ENCODE assay signal across 9 cellular contexts in genomic region chr11:123174196-123175183, GRCh38. TPM values are rescaled to one million over a fixed set of nuclear protein-coding genes. Genes with fewer than 3 reads are reported as not detected.
A peak's percentile ranks its signal among the peaks of the same experiment; 100 is the strongest.
DNase-seq lines count a peak whose midpoint lies in the region; ATAC-seq and TF ChIP-seq lines count a peak whose summit lies in the region.
"Had no signal": no experiment of that assay in that cellular context is flagged by ENCODE, and none has a peak within 500 bp of the region (broad histone marks: within the 10 kb centered on the region; RNA-seq: fewer than 3 reads in every experiment).

No MANE protein-coding gene starts in this region.

- no peak overlapping the region for H3K4me3 Mint-ChIP-seq in stimulated activated naive B cell treated with anti-CD40 and anti-IgM and Interleukin-4, amounts not matched to agents 10 μg/mL and 1 μg/mL and 100 μg/mL, for 72 hours
- H3K4me3 Mint-ChIP-seq: activated naive CD8-positive, alpha-beta T cell had no signal

- H3K4me1 ChIP-seq in SK-N-SH (ENCODE audit: control insufficient read depth in 1 of 2, insufficient read depth in 2 of 2, low read depth in 1 of 2, low read length in 1 of 2) = peaks cover 3 to 55% of the 10 kb centered on the region in 2 experiments; a peak in 3 of 4 replicates
- peaks cover 8 to 84% (median 30%) of the 10 kb centered on the region in 3 donors for H3K4me1 ChIP-seq in gastroesophageal sphincter
- H3K4me1 ChIP-seq in rectal smooth muscle tissue (ENCODE audit: control insufficient read depth, insufficient read depth, low read length) = peaks cover 13% of the 10 kb centered on the region

- POLR2A ChIA-PET in SK-N-SH (lab: Yijun Ruan, JAX) = interaction anchor here (1.5 kb wide), 1 partner anchor 37 kb away, joined by 4 read pairs; no protein-coding TSS in a partner anchor

- no peaks in the 10 kb centered on the region for H3K9me2 ChIP-seq in SK-N-SH

- peaks cover 6 to 22% of the 10 kb centered on the region in 2 experiments for H3K36me3 ChIP-seq in SK-N-SH (replicated peaks in 1 of 2; ENCODE audit: control insufficient read depth in 1 of 2, insufficient read depth in 2 of 2, low read length in 1 of 2)
- no peaks in the 10 kb centered on the region for H3K36me3 ChIP-seq in gastroesophageal sphincter
- H3K36me3 ChIP-seq in rectal smooth muscle tissue (ENCODE audit: control insufficient read depth, insufficient read depth, low read length) = no peaks in the 10 kb centered on the region

- H3K4me1 Mint-ChIP-seq in stimulated activated naive B cell treated with anti-CD40 and anti-IgM and Interleukin-4, amounts not matched to agents 10 μg/mL and 1 μg/mL and 100 μg/mL, for 72 hours = no peaks in the 10 kb centered on the region

- DNase-seq in ELR (ENCODE audit: low read depth) = peak; percentile 94
- DNase-seq in SK-N-SH = no peak
- no peak for DNase-seq in NCI-H146 treated with DMSO at 0.1 percent for 48 hours (lab: John Stamatoyannopoulos, UW; ENCODE audit: unreplicated experiment)
- DNase-seq in stimulated activated naive B cell treated with anti-CD40 and anti-IgM and Interleukin-4, amounts not matched to agents 10 μg/mL and 1 μg/mL and 100 μg/mL, for 72 hours = no peak
- no peak for DNase-seq in activated CD8-positive, alpha-beta memory T cell treated with anti-CD3 and anti-CD28 coated beads, Interleukin-2, amount 50 U/mL, for 4 hours

- no peak for TF ChIP-seq POLR2A in gastroesophageal sphincter (IDR thresholded peaks at IDR 0.05)

- H3K9me3 ChIP-seq in SK-N-SH (no peaks in the 10 kb centered on the region), gastroesophageal sphincter (no peaks in the 10 kb centered on the region)

- no peaks in the 10 kb centered on the region for H3K9me3 Mint-ChIP-seq in stimulated activated naive B cell treated with anti-CD40 and anti-IgM and Interleukin-4, amounts not matched to agents 10 μg/mL and 1 μg/mL and 100 μg/mL, for 72 hours

- H3K4me2 ChIP-seq in SK-N-SH = peak overlapping the region; percentile 65

- no peak overlapping the region for H3K27ac Mint-ChIP-seq in stimulated activated naive B cell treated with anti-CD40 and anti-IgM and Interleukin-4, amounts not matched to agents 10 μg/mL and 1 μg/mL and 100 μg/mL, for 72 hours
- H3K27ac Mint-ChIP-seq: activated naive CD8-positive, alpha-beta T cell had no signal

- WGBS in SK-N-SH (ENCODE audit: low lambda C conversion rate) = 30% methylated on average over 7 of the region's 7 CpGs
- WGBS in gastroesophageal sphincter (ENCODE audit: low coverage in 1 of 2), 2 donors = 33 to 35% methylated on average over 5 to 7 of the region's 7 CpGs

- TF ChIP-seq RAD21 in SK-N-SH (IDR thresholded peaks at IDR 0.05; ENCODE audit: low read length) = no peak

- no peak overlapping the region for H3K4me3 ChIP-seq in SK-N-SH (ENCODE audit: low read depth in 2 of 2, low read length in 1 of 2)
- no peak overlapping the region for H3K4me3 ChIP-seq in gastroesophageal sphincter
- no peak overlapping the region for H3K4me3 ChIP-seq in rectal smooth muscle tissue (ENCODE audit: low read length)

- H3F3A ChIP-seq in SK-N-SH (replicated peaks; ENCODE audit: insufficient read depth) = peaks cover 38% of the 10 kb centered on the region

- no peaks in the 10 kb centered on the region for H4K20me1 ChIP-seq in SK-N-SH (ENCODE audit: insufficient read depth)

- H3K9ac ChIP-seq in SK-N-SH (peak overlapping the region; percentile 44; the same call in 1 of the 2 replicates), rectal smooth muscle tissue (ENCODE audit: low read length) (no peak overlapping the region)

- TF ChIP-seq EP300 in SK-N-SH (IDR thresholded peaks at IDR 0.05; ENCODE audit: borderline replicate concordance in 1 of 2, low read depth in 1 of 2, low read length in 1 of 2) (peak; percentile 32 to 94; a peak in 3 of 4 replicates), gastroesophageal sphincter (IDR thresholded peaks at IDR 0.05) (no peak)

- H3K36me3 Mint-ChIP-seq in stimulated activated naive B cell treated with anti-CD40 and anti-IgM and Interleukin-4, amounts not matched to agents 10 μg/mL and 1 μg/mL and 100 μg/mL, for 72 hours = no peaks in the 10 kb centered on the region
- H3K36me3 Mint-ChIP-seq: activated naive CD8-positive, alpha-beta T cell had no signal

- CTCF ChIA-PET in SK-N-SH (lab: Yijun Ruan, JAX) = interaction anchor here (0.8 to 2.5 kb wide), 5 partner anchors 11 to 304 kb away, joined by 3 to 10 read pairs (median 3); no protein-coding TSS in a partner anchor

- TF ChIP-seq CTCF in SK-N-SH (IDR thresholded peaks at IDR 0.05) (no peak), gastroesophageal sphincter (IDR thresholded peaks at IDR 0.05) (no peak)

- no peak overlapping the region for H2AFZ ChIP-seq in SK-N-SH (ENCODE audit: low read depth)

- H3K27me3 Mint-ChIP-seq in stimulated activated naive B cell treated with anti-CD40 and anti-IgM and Interleukin-4, amounts not matched to agents 10 μg/mL and 1 μg/mL and 100 μg/mL, for 72 hours = peaks cover 0 to 8% of the 10 kb centered on the region in 2 donors

- peaks cover 69% of the 10 kb centered on the region for H3K79me2 ChIP-seq in SK-N-SH (ENCODE audit: insufficient read depth)

- H3K27ac ChIP-seq in SK-N-SH (ENCODE audit: low read depth in 2 of 2, low read length in 1 of 2) = peak overlapping the region; percentile 68 to 88; a peak in 3 of 4 replicates
- H3K27ac ChIP-seq in gastroesophageal sphincter = peak overlapping the region; percentile 79 to 87 (median 85)
- peak overlapping the region; percentile 63 for H3K27ac ChIP-seq in rectal smooth muscle tissue (ENCODE audit: low read depth, low read length)

- ATAC-seq in gastroesophageal sphincter = peak; percentile 90
- ATAC-seq in stimulated activated naive B cell treated with anti-CD40 and anti-IgM and Interleukin-4, amounts not matched to agents 10 μg/mL and 1 μg/mL and 100 μg/mL, for 72 hours (replicated peaks) = no peak
- ATAC-seq in HG02973 (IDR thresholded peaks at IDR 0.05; ENCODE audit: unreplicated experiment) = no peak

- H3K27me3 ChIP-seq in SK-N-SH (ENCODE audit: insufficient read depth) = no peaks in the 10 kb centered on the region
- H3K27me3 ChIP-seq in gastroesophageal sphincter = no peaks in the 10 kb centered on the region
- no peaks in the 10 kb centered on the region for H3K27me3 ChIP-seq in rectal smooth muscle tissue (ENCODE audit: control insufficient read depth, insufficient read depth, low read length)

TF ChIP-seq in SK-N-SH, 30 proteins besides CTCF, POLR2A, EP300 and RAD21 (continues in another document):
- TF ChIP-seq CHD2 (IDR thresholded peaks at IDR 0.05; ENCODE audit: low read length, partially characterized antibody) (no peak), PBX3 (IDR thresholded peaks at IDR 0.05) (peak; percentile 82), TEAD4 (IDR thresholded peaks at IDR 0.05; ENCODE audit: borderline replicate concordance, insufficient read depth) (peak; percentile 97), SMC3 (IDR thresholded peaks at IDR 0.05; ENCODE audit: low read depth, low read length) (no peak), IRF3 (IDR thresholded peaks at IDR 0.05; ENCODE audit: low read depth, low read length) (no peak), FOXJ3 (CRISPR knock-in tag; IDR thresholded peaks at IDR 0.05) (no peak), EZH2phosphoT487 (IDR thresholded peaks at IDR 0.05; ENCODE audit: borderline replicate concordance, low read depth) (no peak), ZBTB33 (IDR thresholded peaks at IDR 0.05; ENCODE audit: borderline replicate concordance, low read depth) (peak; percentile 75; the same call in 1 of the 2 replicates), USF1 (IDR thresholded peaks at IDR 0.05; ENCODE audit: borderline replicate concordance, low read depth) (no peak), FOSL2 (IDR thresholded peaks at IDR 0.05; ENCODE audit: borderline replicate concordance, low read depth) (peak; percentile 88)

RNA-seq across cellular contexts. Expression of gene CLMP, which starts 20.6 kb away (rescaled TPM):
- 61.9 and 85.1 TPM in 2 replicates for polyA plus RNA-seq in SK-N-SH (2012; rRNA removed)
- polyA plus RNA-seq in SK-N-SH (2012; cell fraction: cytosol; rRNA removed) = 62.2 and 80.3 TPM in 2 replicates
- polyA plus RNA-seq in SK-N-SH (2012; cell fraction: nucleus; rRNA removed) = 63.2 and 66.2 TPM in 2 replicates
- 100 to 1,000 TPM in 3 of 4 donors, 10 to 100 TPM in 1; 89.1 to 274 (median 151) TPM for total RNA-seq in gastroesophageal sphincter
